ENCODE assay signal across 24 cellular contexts in genomic region chr9:76681556-76681955, GRCh38.
"Had no signal": no experiment of that assay in that cellular context is flagged by ENCODE, and none has a peak within 500 bp of the region (broad histone marks: within the 10 kb centered on the region; RNA-seq: fewer than 3 reads in every experiment).

No MANE protein-coding gene starts in this region.

- H3K27ac ChIP-seq: ascending aorta, cardiac muscle cell, SJSA1, WERI-Rb-1 had no signal

- DNase-seq: activated CD4-positive, alpha-beta T cell treated with anti-CD3 and anti-CD28 coated beads, Interleukin-2, amount 50 U/mL, for 4 hours; activated CD4-positive, CD25-positive, alpha-beta regulatory T cell; activated CD8-positive, alpha-beta memory T cell treated with anti-CD3 and anti-CD28 coated beads, Interleukin-2, amount 50 U/mL, for 4 hours; activated gamma-delta T cell; activated naive CD8-positive, alpha-beta T cell treated with anti-CD3 and anti-CD28 coated beads, Interleukin-2, amount 10 ng/mL, durations not matched to agents 7 days and 5 days; amygdala; NCI-H1105; NCI-H1417 treated with DMSO at 0.1 percent for 48 hours; NCI-H187 treated with DMSO at 0.1 percent for 48 hours; NCI-H2081; NCI-H2171 treated with DMSO at 0.1 percent for 48 hours; NCI-H2227 treated with DMSO at 0.1 percent for 48 hours; NCI-H446; NCI-H510A treated with DMSO at 0.1 percent for 48 hours; NCI-H526 treated with DMSO at 0.1 percent for 48 hours; OCI-M1; SHP77 treated with DMSO at 0.1 percent for 48 hours; SW 1271; T-helper 1 cell; T1000; WERI-Rb-1 had no signal

- H3K27me3 ChIP-seq: ascending aorta, cardiac muscle cell, SJSA1 had no signal

- H3K36me3 ChIP-seq: cardiac muscle cell, SJSA1, WERI-Rb-1 had no signal

- H3K4me3 ChIP-seq: ascending aorta, cardiac muscle cell, SJSA1 had no signal

- H3K9me3 ChIP-seq: ascending aorta, SJSA1 had no signal
